In genomic region chr15:77573826-77574225, GRCh38 we compare ENCODE assay signal across 1 cellular context.
TF ChIP-seq lines count a peak whose summit lies in the region.

No MANE protein-coding gene starts in this region.

TF ChIP-seq in HepG2, 621 proteins besides CTCF, POLR2A, EP300 and RAD21:
- TF ChIP-seq PAWR (CRISPR knock-in tag; IDR thresholded peaks at IDR 0.05; ENCODE audit: borderline replicate concordance) = no peak
TF ChIP-seq in HepG2: peak in this region for 0.
